20 cellular contexts compared by ENCODE assay signal in the genomic region with DNA sequence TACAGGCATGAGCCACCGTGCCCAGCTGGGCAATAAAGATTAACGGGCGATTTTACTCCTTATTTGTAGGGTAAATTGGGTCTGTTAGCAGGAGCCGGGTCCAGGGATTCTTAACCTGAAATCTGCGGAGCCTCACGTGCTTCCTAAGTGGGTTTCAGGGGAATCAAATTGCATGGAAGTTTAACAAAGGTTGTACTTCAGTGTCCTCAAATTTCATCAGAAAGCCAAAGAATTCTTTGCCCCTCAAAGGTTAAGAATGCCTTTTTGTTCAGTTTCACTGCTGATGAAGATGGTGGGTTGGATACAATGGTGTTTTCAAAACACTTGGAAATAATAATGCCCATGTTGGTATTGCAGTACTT.
"Had no signal": no experiment of that assay in that cellular context is flagged by ENCODE, and none has a peak within 500 bp of the region (broad histone marks: within the 10 kb centered on the region; RNA-seq: fewer than 3 reads in every experiment).

No MANE protein-coding gene starts in this region.

- H3K9me3 ChIP-seq: body of pancreas, left ventricle myocardium inferior, suprapubic skin, upper lobe of left lung had no signal

- H3K27me3 ChIP-seq: body of pancreas, suprapubic skin, upper lobe of left lung had no signal

- H3K27me3 Mint-ChIP-seq: activated CD4-positive, alpha-beta T cell treated with anti-CD3 and anti-CD28 coated beads, Interleukin-2, amount 10 ng/mL, durations not matched to agents 7 days and 5 days; activated naive CD8-positive, alpha-beta T cell treated with anti-CD3 and anti-CD28 coated beads for 36 hours; stimulated activated naive CD8-positive, alpha-beta T cell treated with anti-CD3 and anti-CD28 coated beads, Interleukin-15, Interleukin-2, amounts not matched to agents 100 ng/mL and 50 ng/mL, for 24 hours had no signal

- H3K27ac ChIP-seq: body of pancreas, left ventricle myocardium inferior, skin epidermis, suprapubic skin had no signal

- DNase-seq: activated CD4-positive, alpha-beta T cell treated with anti-CD3 and anti-CD28 coated beads, Interleukin-2, amount 10 ng/mL, durations not matched to agents 7 days and 5 days; activated CD8-positive, alpha-beta memory T cell treated with anti-CD3 and anti-CD28 coated beads, Interleukin-2, amount 50 U/mL, for 48 hours; activated gamma-delta T cell treated with Interleukin-2 at 50 U/mL for 16 hours; activated naive CD8-positive, alpha-beta T cell treated with anti-CD3 and anti-CD28 coated beads for 36 hours; activated T-cell treated with anti-CD3 and anti-CD28 coated beads, Interleukin-2, amount 50 U/mL, for 72 hours; amygdala; body of pancreas; caudate nucleus; kidney; left ventricle myocardium inferior; natural killer cell; nucleus accumbens; posterior cingulate gyrus; right cardiac atrium; stimulated activated CD4-positive, alpha-beta T cell treated with anti-CD3 and anti-CD28 coated beads, Interleukin-15, amount 100 ng/mL, for 24 hours; upper lobe of left lung had no signal

- ATAC-seq: activated T-cell treated with anti-CD3 and anti-CD28 coated beads, Interleukin-2, amount 50 U/mL, for 72 hours; body of pancreas; natural killer cell; right cardiac atrium had no signal

- H3K27ac Mint-ChIP-seq: activated CD4-positive, alpha-beta T cell treated with anti-CD3 and anti-CD28 coated beads, Interleukin-2, amount 10 ng/mL, durations not matched to agents 7 days and 5 days; activated naive CD8-positive, alpha-beta T cell treated with anti-CD3 and anti-CD28 coated beads for 36 hours; activated T-cell treated with anti-CD3 and anti-CD28 coated beads, Interleukin-2, amount 50 U/mL, for 72 hours; stimulated activated naive CD8-positive, alpha-beta T cell treated with anti-CD3 and anti-CD28 coated beads, Interleukin-15, Interleukin-2, amounts not matched to agents 100 ng/mL and 50 ng/mL, for 24 hours; T-helper 1 cell treated with Interleukin-12 subunit alpha and Interleukin-12 subunit beta and Interleukin-4 antibody, amounts not matched to agents 30 μg/mL and 1 μg/mL, for 36 hours had no signal

- H3K4me3 Mint-ChIP-seq: activated CD4-positive, alpha-beta T cell treated with anti-CD3 and anti-CD28 coated beads, Interleukin-2, amount 10 ng/mL, durations not matched to agents 7 days and 5 days; activated naive CD8-positive, alpha-beta T cell treated with anti-CD3 and anti-CD28 coated beads for 36 hours; activated T-cell treated with anti-CD3 and anti-CD28 coated beads, Interleukin-2, amount 50 U/mL, for 72 hours; natural killer cell; stimulated activated naive CD8-positive, alpha-beta T cell treated with anti-CD3 and anti-CD28 coated beads, Interleukin-15, Interleukin-2, amounts not matched to agents 100 ng/mL and 50 ng/mL, for 24 hours; T-helper 1 cell treated with Interleukin-12 subunit alpha and Interleukin-12 subunit beta and Interleukin-4 antibody, amounts not matched to agents 30 μg/mL and 1 μg/mL, for 36 hours had no signal

- H3K36me3 Mint-ChIP-seq: activated naive CD8-positive, alpha-beta T cell treated with anti-CD3 and anti-CD28 coated beads for 36 hours; natural killer cell had no signal
